In the genomic region with DNA sequence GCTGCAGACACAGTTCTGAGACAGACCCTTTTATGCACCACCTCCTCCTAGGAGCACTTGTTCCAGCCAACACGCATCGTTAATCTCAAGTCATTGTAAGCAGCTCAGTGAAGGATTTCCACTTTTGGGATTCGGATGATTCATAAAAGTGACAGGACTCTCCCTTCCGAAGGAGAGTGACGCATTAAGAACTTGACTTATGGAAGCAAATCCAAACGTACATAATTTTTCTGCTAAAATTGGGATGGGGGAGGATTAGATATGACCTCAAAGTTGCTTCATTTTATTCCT, we compare ENCODE assay signal across 14 cellular contexts.
"Had no signal": no experiment of that assay in that cellular context is flagged by ENCODE, and none has a peak within 500 bp of the region (broad histone marks: within the 10 kb centered on the region; RNA-seq: fewer than 3 reads in every experiment).

No MANE protein-coding gene starts in this region.

- H3K4me2 ChIP-seq: smooth muscle cell had no signal

- H3K4me1 ChIP-seq: transverse colon had no signal

- H3K4me3 Mint-ChIP-seq: dendritic cell treated with granulocyte-macrophage colony-stimulating factor and Interleukin-4, amounts not matched to agents 40 ng/mL and 50 ng/mL, for 4 days; naive thymus-derived CD4-positive, alpha-beta T cell; stimulated activated naive CD8-positive, alpha-beta T cell treated with anti-CD3 and anti-CD28 coated beads, Interleukin-15, Interleukin-2, amounts not matched to agents 100 ng/mL and 50 ng/mL, for 24 hours had no signal

- H3K4me3 ChIP-seq: smooth muscle cell, testis, transverse colon had no signal

- H3K9me3 Mint-ChIP-seq: dendritic cell treated with granulocyte-macrophage colony-stimulating factor and Interleukin-4, amounts not matched to agents 40 ng/mL and 50 ng/mL, for 4 days; stimulated activated naive CD8-positive, alpha-beta T cell treated with anti-CD3 and anti-CD28 coated beads, Interleukin-15, Interleukin-2, amounts not matched to agents 100 ng/mL and 50 ng/mL, for 24 hours had no signal

- ATAC-seq: esophagus mucosa; left lobe of liver; naive thymus-derived CD4-positive, alpha-beta T cell; right cardiac atrium had no signal

- H3K9me3 ChIP-seq: neutrophil, testis, transverse colon had no signal

- H3K27ac Mint-ChIP-seq: dendritic cell treated with granulocyte-macrophage colony-stimulating factor and Interleukin-4, amounts not matched to agents 40 ng/mL and 50 ng/mL, for 4 days; naive thymus-derived CD4-positive, alpha-beta T cell; stimulated activated naive CD8-positive, alpha-beta T cell treated with anti-CD3 and anti-CD28 coated beads, Interleukin-15, Interleukin-2, amounts not matched to agents 100 ng/mL and 50 ng/mL, for 24 hours had no signal

- H3K36me3 ChIP-seq: neutrophil, transverse colon had no signal

- H3K27ac ChIP-seq: neutrophil, testis, transverse colon had no signal

- DNase-seq: cerebellar nuclear complex; glutamatergic neuron; mammary epithelial cell; naive thymus-derived CD4-positive, alpha-beta T cell; stimulated activated CD4-positive, alpha-beta T cell treated with anti-CD3 and anti-CD28 coated beads, Interleukin-2, amount 100 ng/mL, for 48 hours; testis; transverse colon had no signal

- H3K4me1 Mint-ChIP-seq: naive thymus-derived CD4-positive, alpha-beta T cell had no signal

- H3K36me3 Mint-ChIP-seq: naive thymus-derived CD4-positive, alpha-beta T cell had no signal

- H3K27me3 ChIP-seq: testis had no signal
